ENCODE assay signal across 1 cellular context in the genomic region with DNA sequence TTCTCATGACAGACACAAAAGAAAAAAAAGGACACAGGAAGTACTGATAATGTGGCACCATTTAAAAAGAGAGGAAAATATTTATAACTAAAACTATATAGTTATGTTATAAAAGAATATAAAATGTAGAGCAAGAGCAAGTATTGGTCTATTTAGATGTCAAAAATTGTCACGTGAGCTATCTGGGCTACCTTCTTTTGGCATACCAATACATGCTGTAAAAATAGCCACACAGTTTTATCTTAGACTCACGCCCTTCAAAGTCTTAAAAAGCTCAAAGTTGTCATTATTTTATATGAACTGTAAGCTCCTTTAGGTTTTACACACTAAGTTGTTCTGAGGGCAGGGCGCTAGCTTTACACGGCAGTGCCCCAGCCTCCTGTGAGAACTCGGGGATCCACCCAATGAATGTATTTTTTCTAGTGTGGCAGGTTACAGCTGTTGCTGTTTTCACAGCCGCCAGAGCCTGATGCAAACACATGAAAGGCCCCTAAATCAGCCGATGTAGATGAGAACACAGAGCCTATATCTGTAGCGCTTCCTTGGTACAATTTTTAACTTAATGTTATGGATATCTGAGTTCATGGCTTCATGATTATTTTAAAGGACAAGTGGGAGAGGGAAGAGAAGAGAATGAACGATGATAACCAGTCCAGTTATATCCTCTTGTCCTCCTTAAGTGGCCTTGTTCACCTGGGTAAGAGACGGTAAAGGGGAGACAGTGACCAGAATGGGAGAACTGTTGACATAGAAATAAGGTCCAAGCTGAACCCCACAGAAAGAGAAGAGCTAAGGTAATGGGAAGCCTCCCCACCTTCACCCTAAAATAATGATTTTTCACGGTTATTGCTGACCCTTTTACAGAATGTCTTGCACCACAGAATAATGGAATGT.
TF ChIP-seq lines count a peak whose summit lies in the region.

No MANE protein-coding gene starts in this region.

TF ChIP-seq in K562, 482 proteins besides CTCF, POLR2A, EP300 and RAD21 (continued from another document):
- TF ChIP-seq, protein P1, sequence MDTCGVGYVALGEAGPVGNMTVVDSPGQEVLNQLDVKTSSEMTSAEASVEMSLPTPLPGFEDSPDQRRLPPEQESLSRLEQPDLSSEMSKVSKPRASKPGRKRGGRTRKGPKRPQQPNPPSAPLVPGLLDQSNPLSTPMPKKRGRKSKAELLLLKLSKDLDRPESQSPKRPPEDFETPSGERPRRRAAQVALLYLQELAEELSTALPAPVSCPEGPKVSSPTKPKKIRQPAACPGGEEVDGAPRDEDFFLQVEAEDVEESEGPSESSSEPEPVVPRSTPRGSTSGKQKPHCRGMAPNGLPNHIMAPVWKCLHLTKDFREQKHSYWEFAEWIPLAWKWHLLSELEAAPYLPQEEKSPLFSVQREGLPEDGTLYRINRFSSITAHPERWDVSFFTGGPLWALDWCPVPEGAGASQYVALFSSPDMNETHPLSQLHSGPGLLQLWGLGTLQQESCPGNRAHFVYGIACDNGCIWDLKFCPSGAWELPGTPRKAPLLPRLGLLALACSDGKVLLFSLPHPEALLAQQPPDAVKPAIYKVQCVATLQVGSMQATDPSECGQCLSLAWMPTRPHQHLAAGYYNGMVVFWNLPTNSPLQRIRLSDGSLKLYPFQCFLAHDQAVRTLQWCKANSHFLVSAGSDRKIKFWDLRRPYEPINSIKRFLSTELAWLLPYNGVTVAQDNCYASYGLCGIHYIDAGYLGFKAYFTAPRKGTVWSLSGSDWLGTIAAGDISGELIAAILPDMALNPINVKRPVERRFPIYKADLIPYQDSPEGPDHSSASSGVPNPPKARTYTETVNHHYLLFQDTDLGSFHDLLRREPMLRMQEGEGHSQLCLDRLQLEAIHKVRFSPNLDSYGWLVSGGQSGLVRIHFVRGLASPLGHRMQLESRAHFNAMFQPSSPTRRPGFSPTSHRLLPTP (IDR thresholded peaks at IDR 0.05; ENCODE audit: borderline replicate concordance, extremely low read depth, insufficient read length) = no peak
- TF ChIP-seq ID3 (CRISPR knock-in tag; IDR thresholded peaks at IDR 0.05) (no peak), ID3 (tag; IDR thresholded peaks at IDR 0.05) (no peak)
